Comparison of ENCODE assay signal across 2 cellular contexts in genomic region chr11:62153617-62154016, GRCh38.
A peak's percentile ranks its signal among the peaks of the same experiment; 100 is the strongest.
TF ChIP-seq lines count a peak whose summit lies in the region.

No MANE protein-coding gene starts in this region.

TF ChIP-seq in HepG2, 621 proteins besides CTCF, POLR2A, EP300 and RAD21:
- TF ChIP-seq HNRNPLL (IDR thresholded peaks at IDR 0.05; ENCODE audit: low read depth, low read length, poor library complexity, severe bottlenecking) (no peak), ZNF121 (CRISPR knock-in tag; IDR thresholded peaks at IDR 0.05) (peak; percentile 49; the same call in 1 of the 2 replicates)

TF ChIP-seq in WTC11, 78 proteins besides CTCF, POLR2A, EP300 and RAD21:
- peak; percentile 74 for TF ChIP-seq ZNF121 (CRISPR knock-in tag; IDR thresholded peaks at IDR 0.05)
- TF ChIP-seq ZNF219 (CRISPR knock-in tag; IDR thresholded peaks at IDR 0.05; ENCODE audit: borderline replicate concordance): no peak
- no peak for TF ChIP-seq PREB (CRISPR knock-in tag; IDR thresholded peaks at IDR 0.05; ENCODE audit: borderline replicate concordance)
- TF ChIP-seq ETV6 (CRISPR knock-in tag; IDR thresholded peaks at IDR 0.05): no peak
